In the genomic region with DNA sequence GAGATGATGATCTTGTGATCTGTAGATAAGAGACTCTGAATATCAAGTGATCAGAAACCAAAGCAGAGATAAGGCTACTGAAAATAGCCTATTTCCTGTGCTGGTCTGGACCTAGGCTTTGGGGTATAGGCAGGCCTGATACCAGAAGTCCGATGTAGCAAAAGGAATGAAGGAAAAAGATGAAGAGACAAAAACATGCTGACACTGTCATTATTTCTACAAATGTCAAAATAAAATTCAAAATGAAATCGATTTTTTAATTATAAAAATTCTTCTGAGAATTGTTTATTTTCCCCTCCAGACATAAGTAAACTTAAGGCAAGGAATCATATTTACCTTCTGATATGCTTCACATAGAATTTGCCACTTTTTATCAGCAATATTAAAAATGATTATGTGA, we compare ENCODE assay signal across 9 cellular contexts.
"Had no signal": no experiment of that assay in that cellular context is flagged by ENCODE, and none has a peak within 500 bp of the region (broad histone marks: within the 10 kb centered on the region; RNA-seq: fewer than 3 reads in every experiment).

No MANE protein-coding gene starts in this region.

- FAIRE-seq: H1, H54 had no signal

- DNase-seq: H9, HCEC 1CT, IMR-90, KBM-7 had no signal

- H3K4me2 ChIP-seq: GM23338, KMS-11 had no signal

- H3K4me3 ChIP-seq: GM23338 had no signal

- H3K9ac ChIP-seq: KMS-11 had no signal

- ATAC-seq: GM23338 had no signal

- H2AFZ ChIP-seq: GM23338 had no signal

- H3K27ac ChIP-seq: HL-60, KMS-11 had no signal
